ENCODE assay signal across 24 cellular contexts in the genomic region with DNA sequence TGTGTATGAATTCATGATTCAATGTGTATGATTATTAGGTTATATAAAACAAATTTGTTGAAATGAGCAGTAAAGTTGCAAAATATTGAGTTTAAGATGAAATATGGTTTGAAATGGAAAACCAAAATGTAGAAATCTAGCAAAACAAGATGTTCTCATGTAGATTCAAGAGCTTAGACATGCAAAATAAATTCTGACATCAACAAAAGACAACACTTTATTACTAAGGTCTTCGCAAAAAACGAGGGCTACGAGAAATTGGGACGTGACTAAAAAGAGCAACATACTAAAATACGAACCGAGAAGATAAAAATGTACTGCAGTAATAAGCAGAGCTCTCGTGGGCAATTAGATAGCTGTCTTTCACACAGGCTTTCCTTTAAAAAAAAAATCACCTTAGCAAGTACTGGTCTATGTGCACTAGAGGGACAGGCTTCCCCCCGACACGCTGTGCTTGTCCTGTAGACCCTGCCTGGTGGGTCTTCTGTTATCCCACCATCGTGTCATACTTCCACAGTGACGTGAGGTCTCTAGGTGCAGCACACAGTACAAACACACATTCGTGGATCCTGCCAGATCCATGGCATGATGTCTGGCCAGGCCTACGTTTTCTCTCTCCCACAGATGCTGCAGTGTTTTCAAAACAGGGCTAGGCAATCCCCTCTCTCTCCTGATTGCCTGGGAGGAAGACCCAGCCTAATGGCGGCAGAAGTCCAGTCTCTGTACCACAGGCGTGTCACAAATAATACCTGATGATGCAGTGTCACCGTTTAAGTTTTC.
A peak's percentile ranks its signal among the peaks of the same experiment; 100 is the strongest.
DNase-seq lines count a peak whose midpoint lies in the region; ATAC-seq and TF ChIP-seq lines count a peak whose summit lies in the region.
"Had no signal": no experiment of that assay in that cellular context is flagged by ENCODE, and none has a peak within 500 bp of the region (broad histone marks: within the 10 kb centered on the region; RNA-seq: fewer than 3 reads in every experiment).

No MANE protein-coding gene starts in this region.

- TF ChIP-seq POLR2A in upper lobe of left lung (IDR thresholded peaks at IDR 0.05): no peak

- no peaks in the 10 kb centered on the region for H3K9me3 Mint-ChIP-seq in endodermal cell
- H3K9me3 Mint-ChIP-seq: activated CD4-positive, alpha-beta T cell treated with anti-CD3 and anti-CD28 coated beads, Interleukin-2, amount 10 ng/mL, durations not matched to agents 7 days and 5 days; activated naive CD4-positive, alpha-beta T cell treated with anti-CD3 and anti-CD28 coated beads, Interleukin-2, amount 10 ng/mL, durations not matched to agents 7 days and 5 days; activated T-helper 1 cell treated with anti-CD3 and anti-CD28 coated beads, Interleukin-12 subunit alpha, Interleukin-12 subunit beta, Interleukin-2, Interleukin-4 antibody, amounts not matched to agents 30 ng/mL and 10 ng/mL and 1 ng/mL, durations not matched to agents 14 hours and 24 hours and 36 hours; memory B cell; stimulated activated naive CD8-positive, alpha-beta T cell treated with anti-CD3 and anti-CD28 coated beads, Interleukin-15, Interleukin-2, amounts not matched to agents 100 ng/mL and 50 ng/mL, for 24 hours; T-helper 2 cell treated with Interferon-gamma antibody and Interleukin-4, amounts not matched to agents 5 μg/mL and 100 μg/mL, for 36 hours had no signal

- peaks cover 35% of the 10 kb centered on the region for H3K4me1 Mint-ChIP-seq in endodermal cell
- H3K4me1 Mint-ChIP-seq: activated CD4-positive, alpha-beta T cell treated with anti-CD3 and anti-CD28 coated beads, Interleukin-2, amount 10 ng/mL, durations not matched to agents 7 days and 5 days; activated naive CD4-positive, alpha-beta T cell treated with anti-CD3 and anti-CD28 coated beads, Interleukin-2, amount 10 ng/mL, durations not matched to agents 7 days and 5 days had no signal

- H3K9me3 ChIP-seq in endodermal cell (ENCODE audit: control insufficient read depth, low read length) (no peaks in the 10 kb centered on the region), upper lobe of left lung (no peaks in the 10 kb centered on the region)
- H3K9me3 ChIP-seq: transverse colon had no signal

- no peak overlapping the region for H3K27ac ChIP-seq in endodermal cell (ENCODE audit: low read depth, low read length)
- H3K27ac ChIP-seq in upper lobe of left lung: no peak overlapping the region
- H3K27ac ChIP-seq: 22Rv1, GM23248, transverse colon, VCaP had no signal

- H3K4me3 ChIP-seq in endodermal cell (ENCODE audit: low read length) (no peak overlapping the region), upper lobe of left lung (no peak overlapping the region)
- H3K4me3 ChIP-seq: GM23248, SK-N-MC, transverse colon had no signal

- peaks cover 10% of the 10 kb centered on the region for H3K4me1 ChIP-seq in endodermal cell (ENCODE audit: control insufficient read depth, insufficient read depth, low read length)
- H3K4me1 ChIP-seq in upper lobe of left lung: peaks cover 0 to 8% (median 0%) of the 10 kb centered on the region in 4 donors

- H3K9ac ChIP-seq in endodermal cell (ENCODE audit: extremely low read depth, low read length, poor library complexity, severe bottlenecking): no peak overlapping the region
- H3K9ac ChIP-seq: GM23248 had no signal

- no peak for ATAC-seq in upper lobe of left lung (ENCODE audit: low FRiP score in 2 of 2)

- H3K27me3 Mint-ChIP-seq in endodermal cell (ENCODE audit: insufficient read depth): no peaks in the 10 kb centered on the region
- H3K27me3 Mint-ChIP-seq: activated naive CD4-positive, alpha-beta T cell treated with anti-CD3 and anti-CD28 coated beads, Interleukin-2, amount 10 ng/mL, durations not matched to agents 7 days and 5 days; memory B cell; stimulated activated naive CD8-positive, alpha-beta T cell treated with anti-CD3 and anti-CD28 coated beads, Interleukin-15, Interleukin-2, amounts not matched to agents 100 ng/mL and 50 ng/mL, for 24 hours had no signal

- no peaks in the 10 kb centered on the region for H3K36me3 Mint-ChIP-seq in endodermal cell (ENCODE audit: low read depth)
- H3K36me3 Mint-ChIP-seq: activated naive CD4-positive, alpha-beta T cell treated with anti-CD3 and anti-CD28 coated beads, Interleukin-2, amount 10 ng/mL, durations not matched to agents 7 days and 5 days; memory B cell had no signal

- peak overlapping the region; percentile 69 for H3K27ac Mint-ChIP-seq in endodermal cell
- H3K27ac Mint-ChIP-seq: activated CD4-positive, alpha-beta T cell treated with anti-CD3 and anti-CD28 coated beads, Interleukin-2, amount 10 ng/mL, durations not matched to agents 7 days and 5 days; activated naive CD4-positive, alpha-beta T cell treated with anti-CD3 and anti-CD28 coated beads, Interleukin-2, amount 10 ng/mL, durations not matched to agents 7 days and 5 days; activated T-helper 1 cell treated with anti-CD3 and anti-CD28 coated beads, Interleukin-12 subunit alpha, Interleukin-12 subunit beta, Interleukin-2, Interleukin-4 antibody, amounts not matched to agents 30 ng/mL and 10 ng/mL and 1 ng/mL, durations not matched to agents 14 hours and 24 hours and 36 hours; memory B cell; stimulated activated naive CD8-positive, alpha-beta T cell treated with anti-CD3 and anti-CD28 coated beads, Interleukin-15, Interleukin-2, amounts not matched to agents 100 ng/mL and 50 ng/mL, for 24 hours; T-helper 2 cell treated with Interferon-gamma antibody and Interleukin-4, amounts not matched to agents 5 μg/mL and 100 μg/mL, for 36 hours had no signal

- H3K36me3 ChIP-seq in endodermal cell (ENCODE audit: control insufficient read depth, insufficient read depth, low read length): no peaks in the 10 kb centered on the region
- no peaks in the 10 kb centered on the region for H3K36me3 ChIP-seq in upper lobe of left lung
- H3K36me3 ChIP-seq: transverse colon had no signal

- no peak for TF ChIP-seq EP300 in upper lobe of left lung (IDR thresholded peaks at IDR 0.05)

- no peak overlapping the region for H3K4me3 Mint-ChIP-seq in endodermal cell
- H3K4me3 Mint-ChIP-seq: activated CD4-positive, alpha-beta T cell treated with anti-CD3 and anti-CD28 coated beads, Interleukin-2, amount 10 ng/mL, durations not matched to agents 7 days and 5 days; activated naive CD4-positive, alpha-beta T cell treated with anti-CD3 and anti-CD28 coated beads, Interleukin-2, amount 10 ng/mL, durations not matched to agents 7 days and 5 days; activated T-helper 1 cell treated with anti-CD3 and anti-CD28 coated beads, Interleukin-12 subunit alpha, Interleukin-12 subunit beta, Interleukin-2, Interleukin-4 antibody, amounts not matched to agents 30 ng/mL and 10 ng/mL and 1 ng/mL, durations not matched to agents 14 hours and 24 hours and 36 hours; memory B cell; stimulated activated naive CD8-positive, alpha-beta T cell treated with anti-CD3 and anti-CD28 coated beads, Interleukin-15, Interleukin-2, amounts not matched to agents 100 ng/mL and 50 ng/mL, for 24 hours; T-helper 2 cell treated with Interferon-gamma antibody and Interleukin-4, amounts not matched to agents 5 μg/mL and 100 μg/mL, for 36 hours had no signal

- WGBS in endodermal cell (ENCODE audit: insufficient coverage in 1 of 2, insufficient read length in 1 of 2), 2 experiments: 92 to 93% methylated on average over 11 to 16 of the region's 16 CpGs
- 90 to 94% methylated on average over 16 of the region's 16 CpGs for WGBS in upper lobe of left lung, 2 donors

- DNase-seq in NCI-H446 (lab: John Stamatoyannopoulos, UW) (peak; percentile 19 to 24), NCI-H446 treated with DMSO at 0.1 percent for 48 hours (lab: John Stamatoyannopoulos, UW) (no peak), NCI-H2227 (lab: John Stamatoyannopoulos, UW; ENCODE audit: unreplicated experiment) (peak; percentile 51), endodermal cell (no peak), pons (ENCODE audit: low spot score) (peak; percentile 66), upper lobe of left lung (no peak), CD1c-positive myeloid dendritic cell (ENCODE audit: extremely low spot score) (no peak), OCI-M1 (lab: John Stamatoyannopoulos, UW) (no peak)
- DNase-seq: activated CD4-positive, alpha-beta T cell treated with anti-CD3 and anti-CD28 coated beads, Interleukin-2, amount 10 ng/mL, durations not matched to agents 7 days and 5 days; activated naive CD4-positive, alpha-beta T cell treated with anti-CD3 and anti-CD28 coated beads, Interleukin-2, amount 10 ng/mL, durations not matched to agents 7 days and 5 days; AML-193; GF-D8; GM23248; NCI-H69; stimulated activated CD4-positive, alpha-beta T cell treated with anti-CD3 and anti-CD28 coated beads, Interleukin-12 subunit alpha, Interleukin-12 subunit beta, amount 100 ng/mL, for 4 hours; stimulated activated CD4-positive, alpha-beta T cell treated with anti-CD3 and anti-CD28 coated beads, Interleukin-4, amount 100 ng/mL, for 4 hours; transverse colon had no signal

- H3K27me3 ChIP-seq in endodermal cell (ENCODE audit: control insufficient read depth, insufficient read depth, low read length, poor library complexity, severe bottlenecking) (no peaks in the 10 kb centered on the region), upper lobe of left lung (no peaks in the 10 kb centered on the region)
- H3K27me3 ChIP-seq: transverse colon had no signal

- peak; percentile 36 for TF ChIP-seq CTCF in endodermal cell (conservative IDR thresholded peaks at IDR 0.05)
- no peak for TF ChIP-seq CTCF in upper lobe of left lung (IDR thresholded peaks at IDR 0.05)

Comparison
In these comparisons a context has a peak if more than half of its experiments do, and no peak if none do; other contexts are left out.
1. DNase-seq: peak in NCI-H446 (2 of 2), NCI-H2227 (single experiment) and pons (single experiment); none in NCI-H446 treated with DMSO at 0.1 percent for 48 hours (single experiment), endodermal cell (single experiment), upper lobe of left lung (0 of 2), CD1c-positive myeloid dendritic cell (single experiment) and OCI-M1 (single experiment).